In genomic region chr13:98022210-98022609, GRCh38 we compare ENCODE assay signal across 10 cellular contexts.
DNase-seq lines count a peak whose midpoint lies in the region; ATAC-seq, FAIRE-seq and TF ChIP-seq lines count a peak whose summit lies in the region.
"Had no signal": no experiment of that assay in that cellular context is flagged by ENCODE, and none has a peak within 500 bp of the region (broad histone marks: within the 10 kb centered on the region; RNA-seq: fewer than 3 reads in every experiment).

No MANE protein-coding gene starts in this region.

- peaks cover 6 to 22% of the 10 kb centered on the region in 2 experiments; a peak in 3 of 4 replicates for H3K79me1 ChIP-seq in IMR-90 (ENCODE audit: low read depth in 1 of 2, low read length in 2 of 2)

- DNase-seq in IMR-90 (peak; percentile 93), K562 (ENCODE audit: extremely low read depth in 1 of 4, low spot score in 3 of 4) (no peak), hippocampal formation (lab: John Stamatoyannopoulos, UW) (peak; percentile 54 to 61), superior temporal gyrus (ENCODE audit: extremely low spot score) (peak; percentile 88)
- DNase-seq: NCI-H1930, nephron progenitor cell, T1000 had no signal

- no peaks in the 10 kb centered on the region for H3K79me2 ChIP-seq in K562 (ENCODE audit: control insufficient read depth, insufficient read depth, low read length)

- 0 out of 3 replicates have a peak overlapping the region, but pooled peaks have one; percentile 9 for H2BK15ac ChIP-seq in IMR-90 (ENCODE audit: low read depth, low read length)

- H3K27me3 ChIP-seq in IMR-90 (ENCODE audit: control insufficient read depth, insufficient read depth, low read length) (no peaks in the 10 kb centered on the region), K562 (ENCODE audit: control insufficient read depth in 2 of 2, insufficient read depth in 2 of 2, low read length in 2 of 2) (no peaks in the 10 kb centered on the region)

- H3K9me3 ChIP-seq in IMR-90 (ENCODE audit: control insufficient read depth, insufficient read depth, low read length) (no peaks in the 10 kb centered on the region), K562 (replicated peaks; ENCODE audit: control insufficient read depth, insufficient read depth, low read depth, low read length) (no peaks in the 10 kb centered on the region)

- FAIRE-seq in K562 (lab: Jason Lieb, UNC), result no peak

- H4K20me1 ChIP-seq in IMR-90 (ENCODE audit: insufficient read depth, low read length) (no peaks in the 10 kb centered on the region), K562 (replicated peaks; ENCODE audit: control insufficient read depth, insufficient read depth, low read length) (no peaks in the 10 kb centered on the region)

- H3K14ac ChIP-seq in IMR-90 (replicated peaks; ENCODE audit: low read depth, low read length), result 0 out of 2 replicates have a peak overlapping the region, but pooled peaks have one; percentile 10

- CTCF ChIA-PET in IMR-90 (lab: Yijun Ruan, JAX) (no interaction called here), K562 (lab: Yijun Ruan, JAX; ENCODE audit: low intra/inter-chr PET ratio) (no interaction called here)

- TF ChIP-seq CTCF in IMR-90 (conservative IDR thresholded peaks at IDR 0.05; ENCODE audit: low read depth, low read length) (no peak), K562 (IDR thresholded peaks at IDR 0.05 in 2 of 3, conservative IDR thresholded peaks at IDR 0.05 in 1 of 3; ENCODE audit: insufficient read depth in 2 of 3, low read depth in 1 of 3, low read length in 3 of 3) (no peak)

- H2AFZ ChIP-seq in IMR-90 (replicated peaks; ENCODE audit: low read length, poor library complexity) (no peak overlapping the region), K562 (ENCODE audit: low read depth, low read length) (no peak overlapping the region)

- H2AK9ac ChIP-seq in IMR-90 (replicated peaks; ENCODE audit: low read depth, low read length, poor library complexity), result no peak overlapping the region

- H2AK5ac ChIP-seq in IMR-90 (ENCODE audit: low read depth, low read length), result no peak overlapping the region

- dilution Hi-C loops in IMR-90 (cut with HindIII; ENCODE audit: low sequenced_read_pairs, unreplicated experiment), result no loop called here

- H3K9me1 ChIP-seq in IMR-90 (ENCODE audit: insufficient read depth, low read length), result peaks cover 10% of the 10 kb centered on the region
- no peaks in the 10 kb centered on the region for H3K9me1 ChIP-seq in K562 (ENCODE audit: control insufficient read depth, insufficient read depth, low read length)

- 0 out of 2 replicates have a peak overlapping the region, but pooled peaks have one; percentile 18 for H3K4ac ChIP-seq in IMR-90 (ENCODE audit: low read depth, low read length)

- no peak overlapping the region for H4K5ac ChIP-seq in IMR-90 (ENCODE audit: low read depth, low read length)

- H3K56ac ChIP-seq in IMR-90 (ENCODE audit: extremely low read depth, insufficient read depth, low read length), result 0 out of 2 replicates have a peak overlapping the region, but pooled peaks have one; percentile 10

- peaks cover 10% of the 10 kb centered on the region for H3K4me1 ChIP-seq in IMR-90 (ENCODE audit: control insufficient read depth, insufficient read depth, low read length)
- H3K4me1 ChIP-seq in K562 (replicated peaks in 1 of 2; ENCODE audit: control insufficient read depth in 2 of 2, insufficient read depth in 2 of 2, low read length in 2 of 2), result no peaks in the 10 kb centered on the region

- TF ChIP-seq RAD21 in IMR-90 (IDR thresholded peaks at IDR 0.05; ENCODE audit: low read length) (no peak), K562 (CRISPR knock-in tag; conservative IDR thresholded peaks at IDR 0.05 in 1 of 2, IDR thresholded peaks at IDR 0.05 in 1 of 2) (no peak)

- H2BK120ac ChIP-seq in IMR-90 (ENCODE audit: low read depth, low read length), result peak overlapping the region; percentile 76

- in situ Hi-C loops in IMR-90 (cut with MboI; ENCODE audit: low sequenced_read_pairs), result no loop called here
- in situ Hi-C loops in K562 (cut with MboI), result no loop called here

- H3K27ac ChIP-seq in IMR-90 (ENCODE audit: insufficient read depth, low read length) (no peak overlapping the region), K562 (ENCODE audit: extremely low read depth, low read depth, low read length) (no peak overlapping the region)

- peaks cover 22% of the 10 kb centered on the region for H3K36me3 ChIP-seq in IMR-90 (ENCODE audit: control insufficient read depth, insufficient read depth, low read length)
- H3K36me3 ChIP-seq in K562 (ENCODE audit: control insufficient read depth, insufficient read depth, low read length), result peaks cover 58% of the 10 kb centered on the region

- no peak for TF ChIP-seq EP300 in K562 (IDR thresholded peaks at IDR 0.05; ENCODE audit: low read length)

- H3K9ac ChIP-seq in IMR-90 (ENCODE audit: low read depth, low read length) (no peak overlapping the region), K562 (ENCODE audit: insufficient read depth in 1 of 2, low read depth in 2 of 2, low read length in 2 of 2) (no peak overlapping the region)

- no CpG with 5 or more reads among the region's 1 CpG for WGBS in IMR-90 (ENCODE audit: extremely low coverage in 2 of 2, insufficient read length in 1 of 2), 2 experiments
- WGBS in K562 (ENCODE audit: insufficient coverage, low coverage, missing lambda C conversion rate), result 80% methylated on average over 1 of the region's 1 CpG

- intact Hi-C loops in IMR-90 (cut with micrococcal nuclease), result no loop called here
- intact Hi-C loops in K562 (cut with micrococcal nuclease), result no loop called here

- peak overlapping the region; percentile 69 for H2BK5ac ChIP-seq in IMR-90 (ENCODE audit: low read depth, low read length, poor library complexity, severe bottlenecking)

- H2BK20ac ChIP-seq in IMR-90 (ENCODE audit: low read depth, low read length), result no peak overlapping the region; the same call in 1 of the 2 replicates

- BruUV-seq in IMR-90 (replicated peaks; lab: Mats Ljungman, UMichigan) (TSS peak; percentile 92), K562 (replicated peaks; lab: Mats Ljungman, UMichigan) (TSS peak; percentile 22)

- TF ChIP-seq POLR2A in IMR-90 (IDR thresholded peaks at IDR 0.05; ENCODE audit: low read depth, low read length) (no peak), K562 (conservative IDR thresholded peaks at IDR 0.05) (no peak)

- H4K91ac ChIP-seq in IMR-90 (ENCODE audit: insufficient read depth, low read depth, low read length), result 0 out of 2 replicates have a peak overlapping the region, but pooled peaks have one; percentile 38

- no peak overlapping the region for H3K4me3 ChIP-seq in IMR-90 (ENCODE audit: insufficient read depth, low read depth, low read length)
- H3K4me3 ChIP-seq in K562, result no peak overlapping the region

- H4K8ac ChIP-seq in IMR-90 (ENCODE audit: low read depth in 2 of 2, low read length in 2 of 2), result no peak overlapping the region; a peak in 1 of 4 replicates

- ATAC-seq in IMR-90 (ENCODE audit: low read depth) (peak; percentile 70), K562 (no peak), GM21737 (IDR thresholded peaks at IDR 0.05; ENCODE audit: unreplicated experiment) (no peak), GM19395 (IDR thresholded peaks at IDR 0.05; ENCODE audit: unreplicated experiment) (no peak), HG02588 (IDR thresholded peaks at IDR 0.05; ENCODE audit: unreplicated experiment) (no peak)

- no peak overlapping the region for H3K23ac ChIP-seq in IMR-90 (ENCODE audit: low read depth, low read length)

- POLR2A ChIA-PET in IMR-90 (lab: Charles Lee; ENCODE audit: unreplicated experiment) (no interaction called here), K562 (lab: Yijun Ruan, JAX) (no interaction called here)

- no peak overlapping the region for H3K4me2 ChIP-seq in IMR-90 (ENCODE audit: low read depth, low read length)
- H3K4me2 ChIP-seq in K562 (ENCODE audit: insufficient read depth, low read length), result no peak overlapping the region

- H3K18ac ChIP-seq in IMR-90 (ENCODE audit: low read depth, low read length), result no peak overlapping the region

TF ChIP-seq in IMR-90, 13 proteins besides CTCF, POLR2A, EP300 and RAD21 (continues in another document):
- TF ChIP-seq CHD1 (IDR thresholded peaks at IDR 0.05; ENCODE audit: low read depth, low read length) (no peak), RFX5 (IDR thresholded peaks at IDR 0.05; ENCODE audit: low read depth, low read length) (no peak), USF2 (IDR thresholded peaks at IDR 0.05; ENCODE audit: low read depth, low read length) (no peak), BHLHE40 (IDR thresholded peaks at IDR 0.05; ENCODE audit: low read depth, low read length) (no peak)

TF ChIP-seq in K562, 482 proteins besides CTCF, POLR2A, EP300 and RAD21 (continues in another document):
- TF ChIP-seq TCFL5 (CRISPR knock-in tag; conservative IDR thresholded peaks at IDR 0.05) (no peak), E2F5 (CRISPR knock-in tag; IDR thresholded peaks at IDR 0.05) (no peak), RNF2 (IDR thresholded peaks at IDR 0.05) (no peak), SMAD3 (CRISPR knock-in tag; conservative IDR thresholded peaks at IDR 0.05) (no peak), ZNF174 (CRISPR knock-in tag; IDR thresholded peaks at IDR 0.05) (no peak)

Comparison
In these comparisons a context has a peak if more than half of its experiments do, and no peak if none do; other contexts are left out.
1. DNase-seq: peak in IMR-90 (single experiment), hippocampal formation (2 of 2) and superior temporal gyrus (single experiment); none in K562 (0 of 4).